19 cellular contexts compared by ENCODE assay signal in genomic region chr2:72722492-72723090, GRCh38.
DNase-seq lines count a peak whose midpoint lies in the region; ATAC-seq and TF ChIP-seq lines count a peak whose summit lies in the region.
"Had no signal": no experiment of that assay in that cellular context is flagged by ENCODE, and none has a peak within 500 bp of the region (broad histone marks: within the 10 kb centered on the region; RNA-seq: fewer than 3 reads in every experiment).

No MANE protein-coding gene starts in this region.

- no peak overlapping the region for H3K27ac ChIP-seq in SK-N-SH (ENCODE audit: low read depth in 2 of 2, low read length in 1 of 2)
- H3K27ac ChIP-seq in esophagus muscularis mucosa (replicated peaks in 1 of 4): no peak overlapping the region
- no peak overlapping the region for H3K27ac ChIP-seq in transverse colon
- H3K27ac ChIP-seq: coronary artery, gastroesophageal sphincter had no signal

- no peak overlapping the region for H3K9ac ChIP-seq in SK-N-SH

- in situ Hi-C loops in transverse colon (cut with MboI; ENCODE audit: low pct_ligation_motif_present in 1 of 4, low pct_unique_long_range_greater_than_20kb in 1 of 4, low sequenced_read_pairs in 3 of 4): no loop called here

- no peaks in the 10 kb centered on the region for H3K79me2 ChIP-seq in SK-N-SH (ENCODE audit: insufficient read depth)

- peak; percentile 88 for DNase-seq in EH (ENCODE audit: low read depth)
- DNase-seq in SK-N-SH: peak; percentile 6
- peak; percentile 93 for DNase-seq in fibroblast of peridontal ligament (ENCODE audit: extremely low read depth)
- DNase-seq in non-pigmented ciliary epithelial cell (ENCODE audit: low read depth): peak; percentile 14
- no peak for DNase-seq in esophagus muscularis mucosa (ENCODE audit: extremely low spot score)
- no peak for DNase-seq in NCI-H2081 treated with DMSO at 0.1 percent for 48 hours (lab: John Stamatoyannopoulos, UW)
- no peak for DNase-seq in transverse colon
- DNase-seq: activated CD4-positive, CD25-positive, alpha-beta regulatory T cell; activated CD8-positive, alpha-beta memory T cell treated with anti-CD3 and anti-CD28 coated beads, Interleukin-2, amount 50 U/mL, for 48 hours; CD4-positive, alpha-beta T cell; GF-D8; GOT3; islet precursor cell; retina; stimulated activated naive CD4-positive, alpha-beta T cell; SW 1271 had no signal

- TF ChIP-seq EP300 in SK-N-SH (IDR thresholded peaks at IDR 0.05; ENCODE audit: borderline replicate concordance in 1 of 2, low read depth in 1 of 2, low read length in 1 of 2): peak in 1 of 2 experiments; percentile 22; a peak in 1 of 4 replicates
- no peak for TF ChIP-seq EP300 in esophagus muscularis mucosa (IDR thresholded peaks at IDR 0.05)
- TF ChIP-seq EP300 in transverse colon (IDR thresholded peaks at IDR 0.05; ENCODE audit: low read depth): no peak

- no peak for TF ChIP-seq RAD21 in SK-N-SH (IDR thresholded peaks at IDR 0.05; ENCODE audit: low read length)

- no peak for TF ChIP-seq POLR2A in esophagus muscularis mucosa (IDR thresholded peaks at IDR 0.05; ENCODE audit: low read depth)
- no peak for TF ChIP-seq POLR2A in transverse colon (IDR thresholded peaks at IDR 0.05)

- H3K4me1 ChIP-seq in SK-N-SH (ENCODE audit: control insufficient read depth in 1 of 2, insufficient read depth in 2 of 2, low read depth in 1 of 2, low read length in 1 of 2): peaks cover 2 to 14% of the 10 kb centered on the region in 2 experiments; a peak in 3 of 4 replicates
- H3K4me1 ChIP-seq in esophagus muscularis mucosa: peaks cover 6 to 30% (median 25%) of the 10 kb centered on the region in 4 donors
- H3K4me1 ChIP-seq in transverse colon: peaks cover 0 to 34% (median 7%) of the 10 kb centered on the region in 4 donors

- H4K20me1 ChIP-seq in SK-N-SH (ENCODE audit: insufficient read depth): no peaks in the 10 kb centered on the region

- TF ChIP-seq CTCF in SK-N-SH (IDR thresholded peaks at IDR 0.05) (no peak), esophagus muscularis mucosa (IDR thresholded peaks at IDR 0.05) (no peak), transverse colon (IDR thresholded peaks at IDR 0.05) (no peak)

- no peak overlapping the region for H2AFZ ChIP-seq in SK-N-SH (ENCODE audit: low read depth)

- H3K9me2 ChIP-seq in SK-N-SH: no peaks in the 10 kb centered on the region

- CTCF ChIA-PET in SK-N-SH (lab: Yijun Ruan, JAX): interaction anchor here (0.8 kb wide), 1 partner anchor 137 kb away, joined by 3 read pairs; no protein-coding TSS in a partner anchor

- H3K4me3 ChIP-seq in SK-N-SH (ENCODE audit: low read depth in 2 of 2, low read length in 1 of 2) (no peak overlapping the region), esophagus muscularis mucosa (no peak overlapping the region), transverse colon (no peak overlapping the region)
- H3K4me3 ChIP-seq: coronary artery, gastroesophageal sphincter had no signal

- no peak overlapping the region for H3K4me2 ChIP-seq in SK-N-SH

- H3K9me3 ChIP-seq in SK-N-SH (no peaks in the 10 kb centered on the region), esophagus muscularis mucosa (no peaks in the 10 kb centered on the region), transverse colon (no peaks in the 10 kb centered on the region)
- H3K9me3 ChIP-seq: gastroesophageal sphincter had no signal

- intact Hi-C loops in esophagus muscularis mucosa (cut with DNase I): no loop called here
- intact Hi-C loops in transverse colon (cut with DNase I; ENCODE audit: low total_unique reads): no loop called here

- 84% methylated on average over 3 of the region's 3 CpGs for WGBS in SK-N-SH (ENCODE audit: low lambda C conversion rate)
- 36% methylated on average over 3 of the region's 3 CpGs for WGBS in esophagus muscularis mucosa
- 55 to 64% methylated on average over 3 of the region's 3 CpGs for WGBS in transverse colon (ENCODE audit: low coverage in 1 of 2), 2 donors

- H3K36me3 ChIP-seq in SK-N-SH (replicated peaks in 1 of 2; ENCODE audit: control insufficient read depth in 1 of 2, insufficient read depth in 2 of 2, low read length in 1 of 2) (peaks cover 0 to 2% of the 10 kb centered on the region in 2 experiments), esophagus muscularis mucosa (peaks cover 0 to 6% (median 1%) of the 10 kb centered on the region in 4 donors), transverse colon (peaks cover 0 to 4% (median 0%) of the 10 kb centered on the region in 4 donors)
- H3K36me3 ChIP-seq: gastroesophageal sphincter had no signal

- no peaks in the 10 kb centered on the region for H3K27me3 ChIP-seq in SK-N-SH (ENCODE audit: insufficient read depth)
- H3K27me3 ChIP-seq in esophagus muscularis mucosa: no peaks in the 10 kb centered on the region
- H3K27me3 ChIP-seq in transverse colon: no peaks in the 10 kb centered on the region
- H3K27me3 ChIP-seq: gastroesophageal sphincter had no signal

- ATAC-seq in HG02970 (IDR thresholded peaks at IDR 0.05; ENCODE audit: low FRiP score, unreplicated experiment): no peak
- ATAC-seq: gastroesophageal sphincter had no signal

- no peaks in the 10 kb centered on the region for H3F3A ChIP-seq in SK-N-SH (replicated peaks; ENCODE audit: insufficient read depth)

- POLR2A ChIA-PET in SK-N-SH (lab: Yijun Ruan, JAX): no interaction called here

TF ChIP-seq in SK-N-SH, 30 proteins besides CTCF, POLR2A, EP300 and RAD21 (continues in another document):
- TF ChIP-seq GATA2 (CRISPR knock-in tag; IDR thresholded peaks at IDR 0.05) (no peak), TAF1 (IDR thresholded peaks at IDR 0.05; ENCODE audit: borderline replicate concordance, low read depth, low read length) (no peak), NFIC (IDR thresholded peaks at IDR 0.05; ENCODE audit: borderline replicate concordance) (no peak), RXRA (IDR thresholded peaks at IDR 0.05; ENCODE audit: borderline replicate concordance, low read depth) (no peak), MEF2A (IDR thresholded peaks at IDR 0.05; ENCODE audit: borderline replicate concordance, low read depth) (no peak), MAX (IDR thresholded peaks at IDR 0.05; ENCODE audit: low read depth) (no peak), REST (IDR thresholded peaks at IDR 0.05; ENCODE audit: low read depth, low read length) (no peak), SMC3 (IDR thresholded peaks at IDR 0.05; ENCODE audit: low read depth, low read length) (no peak), TEAD4 (IDR thresholded peaks at IDR 0.05; ENCODE audit: borderline replicate concordance, insufficient read depth) (no peak), YY1 (IDR thresholded peaks at IDR 0.05; ENCODE audit: low read depth) (no peak), RFX5 (IDR thresholded peaks at IDR 0.05; ENCODE audit: low read length) (no peak), JUND (IDR thresholded peaks at IDR 0.05) (no peak), EZH2phosphoT487 (IDR thresholded peaks at IDR 0.05; ENCODE audit: borderline replicate concordance, low read depth) (no peak), MXI1 (IDR thresholded peaks at IDR 0.05; ENCODE audit: low read depth, low read length) (peak; percentile 92), SIN3A (IDR thresholded peaks at IDR 0.05; ENCODE audit: borderline replicate concordance, low read depth, low read length) (no peak), RCOR1 (IDR thresholded peaks at IDR 0.05; ENCODE audit: low read length) (0 out of 2 replicates have a peak, but pooled peaks have one; percentile 39), FOXM1 (IDR thresholded peaks at IDR 0.05; ENCODE audit: low read depth) (no peak), ELF1 (IDR thresholded peaks at IDR 0.05) (no peak), ZBTB33 (IDR thresholded peaks at IDR 0.05; ENCODE audit: borderline replicate concordance, low read depth) (no peak), GABPA (IDR thresholded peaks at IDR 0.05; ENCODE audit: low read depth) (no peak)

Comparison
In these comparisons a context has a peak if more than half of its experiments do, and no peak if none do; other contexts are left out.
1. DNase-seq: peak in EH (single experiment), SK-N-SH (single experiment), fibroblast of peridontal ligament (single experiment) and non-pigmented ciliary epithelial cell (single experiment); none in esophagus muscularis mucosa (single experiment), NCI-H2081 treated with DMSO at 0.1 percent for 48 hours (single experiment) and transverse colon (single experiment).